31 cellular contexts compared by ENCODE assay signal in genomic region chr5:57102189-57102904, GRCh38.
"Had no signal": no experiment of that assay in that cellular context is flagged by ENCODE, and none has a peak within 500 bp of the region (broad histone marks: within the 10 kb centered on the region; RNA-seq: fewer than 3 reads in every experiment).

No MANE protein-coding gene starts in this region.

- H3K4me3 Mint-ChIP-seq: activated CD8-positive, alpha-beta T cell treated with anti-CD3 and anti-CD28 coated beads for 36 hours; activated naive CD8-positive, alpha-beta T cell treated with anti-CD3 and anti-CD28 coated beads for 36 hours; activated T-cell treated with anti-CD3 and anti-CD28 coated beads, Interleukin-2, amount 50 U/mL, for 72 hours; activated T-helper 17 cell treated with anti-CD3 and anti-CD28 coated beads, Interleukin-2, amount 50 U/mL, for 72 hours had no signal

- H3K9me3 ChIP-seq: MG63 had no signal

- H3K4me1 Mint-ChIP-seq: activated naive CD8-positive, alpha-beta T cell treated with anti-CD3 and anti-CD28 coated beads for 36 hours had no signal

- H3K27ac ChIP-seq: brain microvascular endothelial cell, PC-9, RWPE1, WERI-Rb-1 had no signal

- H3K27ac Mint-ChIP-seq: activated CD8-positive, alpha-beta T cell treated with anti-CD3 and anti-CD28 coated beads for 36 hours; activated naive CD8-positive, alpha-beta T cell treated with anti-CD3 and anti-CD28 coated beads for 36 hours; activated T-cell treated with anti-CD3 and anti-CD28 coated beads, Interleukin-2, amount 50 U/mL, for 72 hours; activated T-helper 17 cell treated with anti-CD3 and anti-CD28 coated beads, Interleukin-2, amount 50 U/mL, for 72 hours had no signal

- H3K27me3 Mint-ChIP-seq: activated naive CD8-positive, alpha-beta T cell treated with anti-CD3 and anti-CD28 coated beads for 36 hours had no signal

- DNase-seq: activated CD4-positive, alpha-beta T cell treated with anti-CD3 and anti-CD28 coated beads for 1 hour; activated CD4-positive, alpha-beta T cell treated with anti-CD3 and anti-CD28 coated beads for 48 hours; activated CD4-positive, CD25-positive, alpha-beta regulatory T cell; activated CD8-positive, alpha-beta T cell treated with anti-CD3 and anti-CD28 coated beads for 36 hours; activated effector memory CD4-positive, alpha-beta T cell treated with anti-CD3 and anti-CD28 coated beads, Interleukin-2, amount 50 U/mL, for 16 hours; activated naive CD4-positive, alpha-beta T cell; activated naive CD4-positive, alpha-beta T cell treated with anti-CD3 and anti-CD28 coated beads, Interleukin-2, amount 50 U/mL, for 16 hours; activated naive CD8-positive, alpha-beta T cell treated with anti-CD3 and anti-CD28 coated beads for 36 hours; activated T-cell treated with anti-CD3 and anti-CD28 coated beads, Interleukin-2, amount 50 U/mL, for 1 hour; activated T-cell treated with anti-CD3 and anti-CD28 coated beads, Interleukin-2, amount 50 U/mL, for 72 hours; amniotic stem cell; aorta; brain microvascular endothelial cell; central memory CD4-positive, alpha-beta T cell; Kasumi-1; KG1; MG63; NCI-H1048; NCI-H1436 treated with DMSO at 0.1 percent for 48 hours; NCI-H1694 treated with DMSO at 0.1 percent for 48 hours; NCI-H2029; NCI-H345; NCI-H524 treated with DMSO at 0.1 percent for 48 hours; NK-92 treated with Interleukin-12 subunit alpha and Interleukin-12 subunit beta, amount 100 ng/mL, for 24 hours; PC-9; T1000; WERI-Rb-1 had no signal

- ATAC-seq: activated CD8-positive, alpha-beta T cell treated with anti-CD3 and anti-CD28 coated beads for 36 hours; activated T-cell treated with anti-CD3 and anti-CD28 coated beads, Interleukin-2, amount 50 U/mL, for 72 hours; activated T-helper 17 cell treated with anti-CD3 and anti-CD28 coated beads, Interleukin-2, amount 50 U/mL, for 72 hours; Right ventricle myocardium inferior had no signal

- H3K4me2 ChIP-seq: PC-9 had no signal

- FAIRE-seq: RCC 7860 had no signal

- H3K4me3 ChIP-seq: MG63, PC-9 had no signal

- H3K36me3 ChIP-seq: brain microvascular endothelial cell, MG63, WERI-Rb-1 had no signal

- H3K36me3 Mint-ChIP-seq: activated naive CD8-positive, alpha-beta T cell treated with anti-CD3 and anti-CD28 coated beads for 36 hours had no signal

- H2AFZ ChIP-seq: PC-9 had no signal

- H3K27me3 ChIP-seq: brain microvascular endothelial cell, MG63 had no signal
